Comparison of ENCODE assay signal across 8 cellular contexts in the genomic region with DNA sequence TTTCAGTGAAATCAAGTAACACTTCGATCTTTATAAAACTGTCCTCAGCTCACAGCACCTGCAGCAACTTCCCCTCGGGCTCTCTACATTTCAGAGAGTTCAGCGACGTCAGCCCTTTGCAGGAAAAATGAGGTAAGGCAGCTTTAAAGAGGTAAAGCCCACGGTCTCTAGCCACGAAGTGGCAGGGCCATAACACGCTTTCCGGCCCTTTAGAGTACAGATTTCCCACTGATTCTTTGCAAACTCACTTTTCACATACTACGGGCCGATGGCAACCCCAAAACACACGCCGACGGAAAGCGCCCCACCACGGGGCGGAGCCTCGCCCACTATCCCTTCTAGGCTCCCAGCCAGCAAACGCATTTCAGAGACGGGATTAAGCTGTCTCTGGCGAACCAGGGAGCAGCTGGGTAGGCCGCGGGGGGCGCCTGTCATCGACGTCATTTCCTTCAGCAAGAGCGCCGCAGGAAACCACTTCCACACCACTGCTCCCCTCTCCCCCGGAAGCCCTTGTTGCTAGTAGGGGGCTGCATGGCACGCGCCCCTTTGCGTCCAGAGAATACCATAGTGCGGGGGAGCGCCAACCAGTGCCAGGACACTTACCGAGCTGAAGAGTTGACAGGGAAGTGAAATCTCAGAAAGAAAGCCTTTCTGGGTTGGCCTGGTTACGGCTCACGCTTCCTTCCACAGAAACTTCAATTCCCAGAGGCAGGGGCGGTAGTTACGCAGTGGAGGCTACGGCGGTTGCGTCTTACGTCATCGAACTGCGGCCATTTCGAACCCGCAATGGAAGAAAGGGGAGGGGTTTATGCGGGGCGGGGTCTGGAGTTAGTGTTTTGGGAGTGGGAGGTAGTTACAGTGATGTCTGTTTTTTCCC. TPM values are rescaled to one million over a fixed set of nuclear protein-coding genes. Genes with fewer than 3 reads are reported as not detected.
DNase-seq lines count a peak whose midpoint lies in the region; ATAC-seq, FAIRE-seq and TF ChIP-seq lines count a peak whose summit lies in the region.

A gene with protein sequence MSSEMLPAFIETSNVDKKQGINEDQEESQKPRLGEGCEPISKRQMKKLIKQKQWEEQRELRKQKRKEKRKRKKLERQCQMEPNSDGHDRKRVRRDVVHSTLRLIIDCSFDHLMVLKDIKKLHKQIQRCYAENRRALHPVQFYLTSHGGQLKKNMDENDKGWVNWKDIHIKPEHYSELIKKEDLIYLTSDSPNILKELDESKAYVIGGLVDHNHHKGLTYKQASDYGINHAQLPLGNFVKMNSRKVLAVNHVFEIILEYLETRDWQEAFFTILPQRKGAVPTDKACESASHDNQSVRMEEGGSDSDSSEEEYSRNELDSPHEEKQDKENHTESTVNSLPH (minus strand): TSS at position 730 of the 877 bp plus-strand sequence. CDS start 4,701 bp downstream, outside the sequence.

- DNase-seq in NCI-H128 (lab: John Stamatoyannopoulos, UW; ENCODE audit: unreplicated experiment) (peak; percentile 73), adipocyte (ENCODE audit: low read depth) (peak; percentile 99), Right ventricle myocardium superior (peak; percentile 99), pancreas (peak; percentile 92 to 98 (median 96)), tibial nerve (ENCODE audit: low spot score in 2 of 2) (peak; percentile 92 to 96)

- H3K9me3 ChIP-seq in SU-DHL-6 (ENCODE audit: insufficient read depth, low read length) (no peaks in the 10 kb centered on the region), adipocyte (ENCODE audit: control insufficient read depth, low read length) (no peaks in the 10 kb centered on the region), pancreas (no peaks in the 10 kb centered on the region), tibial nerve (no peaks in the 10 kb centered on the region)

- H3K9ac ChIP-seq in SU-DHL-6 (ENCODE audit: low read length): peak within 1 kb of the TSS; percentile 66
- H3K9ac ChIP-seq in adipocyte (ENCODE audit: low read length): peak within 1 kb of the TSS; percentile 97

- peak; percentile 83 for FAIRE-seq in pancreas (lab: Jason Lieb, UNC)

- no peaks in the 10 kb centered on the region for H3K79me2 ChIP-seq in SU-DHL-6 (ENCODE audit: insufficient read depth, low read length)

- no peaks in the 10 kb centered on the region for H3K27me3 ChIP-seq in SU-DHL-6 (ENCODE audit: low read length)
- no peaks in the 10 kb centered on the region for H3K27me3 ChIP-seq in adipocyte (replicated peaks; ENCODE audit: control insufficient read depth, insufficient read depth, low read length)
- no peaks in the 10 kb centered on the region for H3K27me3 ChIP-seq in pancreas
- no peaks in the 10 kb centered on the region for H3K27me3 ChIP-seq in tibial nerve

- WGBS in pancreas, 2 donors: 0% methylated on average over 48 of the region's 48 CpGs
- 0 to 1% methylated on average over 47 to 48 of the region's 48 CpGs for WGBS in tibial nerve, 2 donors

- intact Hi-C loops in Right ventricle myocardium superior (cut with DNase I): loop anchor here (5.0 kb wide), 2 partner anchors 324 to 384 kb away; a partner anchor contains a TSS
- intact Hi-C loops in pancreas (cut with DNase I): loop anchor here in 1 of 3 donors (5.0 kb wide), 1 partner anchor 244 kb away; no protein-coding TSS in a partner anchor

- peak within 1 kb of the TSS; percentile 66 for H2AFZ ChIP-seq in SU-DHL-6 (ENCODE audit: low read depth, low read length, severe bottlenecking)

- ATAC-seq in HG02678 (IDR thresholded peaks at IDR 0.05; ENCODE audit: unreplicated experiment): peak; percentile 93
- ATAC-seq in Right ventricle myocardium superior (ENCODE audit: poor library complexity): peak; percentile 99
- ATAC-seq in pancreas: peak; percentile 94 to 98 (median 96)

- H3K4me3 ChIP-seq in SU-DHL-6 (ENCODE audit: insufficient read depth, low read length, poor library complexity, severe bottlenecking) (peak within 1 kb of the TSS; percentile 70), adipocyte (ENCODE audit: low read length) (peak within 1 kb of the TSS; percentile 89), pancreas (peak within 1 kb of the TSS; percentile 51 to 61 (median 53)), tibial nerve (peak within 1 kb of the TSS; percentile 46 to 66 (median 61))

- peaks cover 4% of the 10 kb centered on the region for H3K4me1 ChIP-seq in adipocyte (ENCODE audit: control insufficient read depth, insufficient read depth, low read length)
- H3K4me1 ChIP-seq in pancreas: no peaks in the 10 kb centered on the region
- H3K4me1 ChIP-seq in tibial nerve: peaks cover 0 to 10% (median 3%) of the 10 kb centered on the region in 4 donors

- TF ChIP-seq POLR2A in GM10847 (IDR thresholded peaks at IDR 0.05; ENCODE audit: extremely low read depth, insufficient read length) (peak; percentile 66), tibial nerve (IDR thresholded peaks at IDR 0.05) (peak; percentile 28 to 61)

- TF ChIP-seq CTCF in SU-DHL-6 (IDR thresholded peaks at IDR 0.05; ENCODE audit: insufficient read depth, low read length, poor library complexity, severe bottlenecking): no peak
- peak in 1 of 4 donors; percentile 8 for TF ChIP-seq CTCF in pancreas (IDR thresholded peaks at IDR 0.05)
- peak in 3 of 5 experiments; percentile 10 to 35 (median 35) for TF ChIP-seq CTCF in tibial nerve (IDR thresholded peaks at IDR 0.05)

- peak within 1 kb of the TSS; percentile 91 for H3K4me2 ChIP-seq in SU-DHL-6 (ENCODE audit: low read depth, low read length, poor library complexity, severe bottlenecking)

- no peaks in the 10 kb centered on the region; the same call in 1 of the 2 replicates for H3F3A ChIP-seq in SU-DHL-6 (ENCODE audit: insufficient read depth)

- TF ChIP-seq EP300 in tibial nerve (IDR thresholded peaks at IDR 0.05): peak; percentile 67 to 91

- H3K36me3 ChIP-seq in SU-DHL-6 (ENCODE audit: low read length) (no peaks in the 10 kb centered on the region), adipocyte (ENCODE audit: control insufficient read depth, insufficient read depth, low read length, severe bottlenecking) (no peaks in the 10 kb centered on the region), pancreas (no peaks in the 10 kb centered on the region), tibial nerve (no peaks in the 10 kb centered on the region)

- no peaks in the 10 kb centered on the region for H4K20me1 ChIP-seq in SU-DHL-6 (ENCODE audit: low read depth, low read length)

- no peaks in the 10 kb centered on the region for H3K9me2 ChIP-seq in SU-DHL-6 (replicated peaks; ENCODE audit: insufficient read depth, low read length)

- H3K27ac ChIP-seq in SU-DHL-6 (ENCODE audit: low read depth, low read length) (peak within 1 kb of the TSS; percentile 86), pancreas (peak within 1 kb of the TSS; percentile 95 to 98 (median 96)), tibial nerve (peak within 1 kb of the TSS; percentile 86 to 96 (median 92))

RNA-seq across cellular contexts. Expression of the gene that starts here (rescaled TPM):
- total RNA-seq in Right ventricle myocardium superior: 4.5 TPM
- total RNA-seq in pancreas: 1 to 10 TPM; 2.4 to 4.8 (median 3.3) TPM
- polyA plus RNA-seq in pancreas: 1 to 10 TPM; 2.3 to 3.9 TPM
- 10 to 100 TPM in 1 of 4 donors, 1 to 10 TPM in 3; 1.8 to 15.1 (median 4.4) TPM for total RNA-seq in tibial nerve

Comparison
In these comparisons a context has a peak if more than half of its experiments do, and no peak if none do; other contexts are left out.
1. Peak in every context shown above with its lines: DNase-seq, ATAC-seq, H3K4me3 ChIP-seq and H3K27ac ChIP-seq.